In genomic region chr18:77098554-77099174, GRCh38 we compare ENCODE assay signal across 11 cellular contexts. TPM values are rescaled to one million over a fixed set of nuclear protein-coding genes. Genes with fewer than 3 reads are reported as not detected.
DNase-seq lines count a peak whose midpoint lies in the region; ATAC-seq and TF ChIP-seq lines count a peak whose summit lies in the region.
"Had no signal": no experiment of that assay in that cellular context is flagged by ENCODE, and none has a peak within 500 bp of the region (broad histone marks: within the 10 kb centered on the region; RNA-seq: fewer than 3 reads in every experiment).

No MANE protein-coding gene starts in this region.

- peaks cover 66% of the 10 kb centered on the region for H3K4me1 Mint-ChIP-seq in T-helper 17 cell

- ATAC-seq in T-helper 17 cell, result no peak
- peak in 2 of 4 donors; percentile 40 to 54 for ATAC-seq in heart left ventricle
- no peak for ATAC-seq in GM18909 (IDR thresholded peaks at IDR 0.05; ENCODE audit: poor library complexity, unreplicated experiment)
- ATAC-seq: A549 had no signal

- DNase-seq in NCI-H2107 treated with DMSO at 0.1 percent for 48 hours (lab: John Stamatoyannopoulos, UW; ENCODE audit: unreplicated experiment) (peak; percentile 46), NCI-H2107 (lab: John Stamatoyannopoulos, UW) (no peak), T-helper 17 cell (no peak), heart left ventricle (peak in 2 of 5 donors; percentile 37 to 53), NCI-H524 (lab: John Stamatoyannopoulos, UW) (no peak), germinal center (ENCODE audit: low spot score) (no peak)
- DNase-seq: NCI-H187 treated with DMSO at 0.1 percent for 48 hours, nucleus accumbens had no signal

- TF ChIP-seq POLR2A in heart left ventricle (IDR thresholded peaks at IDR 0.05), result no peak

- H3K4me1 ChIP-seq in heart left ventricle, result peaks cover 0 to 89% (median 49%) of the 10 kb centered on the region in 12 donors

- peak overlapping the region; percentile 85 for H3K4me3 Mint-ChIP-seq in T-helper 17 cell

- intact Hi-C loops in heart left ventricle (cut with DNase I), result no loop called here

- H3K27me3 Mint-ChIP-seq in T-helper 17 cell, result no peaks in the 10 kb centered on the region

- H3K27ac Mint-ChIP-seq in T-helper 17 cell, result peak overlapping the region; percentile 97

- H3K4me3 ChIP-seq in heart left ventricle (peak overlapping the region in 5 of 12 donors; percentile 3 to 47 (median 22)), skin epidermis (no peak overlapping the region)
- H3K4me3 ChIP-seq: A549 had no signal

- 21 to 33% (median 32%) methylated on average over 16 of the region's 16 CpGs for WGBS in heart left ventricle, 4 donors

- TF ChIP-seq CTCF in heart left ventricle (IDR thresholded peaks at IDR 0.05), result no peak

- peaks cover 2% of the 10 kb centered on the region for H3K36me3 Mint-ChIP-seq in T-helper 17 cell (ENCODE audit: low read depth)

- H3K27ac ChIP-seq in heart left ventricle (peak overlapping the region in 7 of 12 donors; percentile 27 to 95 (median 61)), skin epidermis (peak overlapping the region in 14 of 21 experiments; percentile 9 to 95 (median 64))

- peaks cover 0 to 8% (median 0%) of the 10 kb centered on the region in 9 donors for H3K36me3 ChIP-seq in heart left ventricle

- no peaks in the 10 kb centered on the region for H3K27me3 ChIP-seq in heart left ventricle

- no peaks in the 10 kb centered on the region for H3K9me3 ChIP-seq in T-helper 17 cell (ENCODE audit: control insufficient read depth, low read length, poor library complexity, severe bottlenecking)
- no peaks in the 10 kb centered on the region for H3K9me3 ChIP-seq in heart left ventricle
- H3K9me3 ChIP-seq: A549 had no signal

RNA-seq across cellular contexts. Expression of gene MBP, which starts 33.9 kb away (rescaled TPM):
- total RNA-seq in T-helper 17 cell (100 to 1,000 TPM in 1 of 2 donors, 10 to 100 TPM in 1; 97.7 to 127 TPM), heart left ventricle (10 to 100 TPM; 15.8 to 93.0 (median 38.8) TPM)
- 10 to 100 TPM in 1 of 2 donors, 1 to 10 TPM in 1; 7.7 to 11.3 TPM for polyA plus RNA-seq in heart left ventricle
